Comparison of ENCODE assay signal across 8 cellular contexts in the genomic region with DNA sequence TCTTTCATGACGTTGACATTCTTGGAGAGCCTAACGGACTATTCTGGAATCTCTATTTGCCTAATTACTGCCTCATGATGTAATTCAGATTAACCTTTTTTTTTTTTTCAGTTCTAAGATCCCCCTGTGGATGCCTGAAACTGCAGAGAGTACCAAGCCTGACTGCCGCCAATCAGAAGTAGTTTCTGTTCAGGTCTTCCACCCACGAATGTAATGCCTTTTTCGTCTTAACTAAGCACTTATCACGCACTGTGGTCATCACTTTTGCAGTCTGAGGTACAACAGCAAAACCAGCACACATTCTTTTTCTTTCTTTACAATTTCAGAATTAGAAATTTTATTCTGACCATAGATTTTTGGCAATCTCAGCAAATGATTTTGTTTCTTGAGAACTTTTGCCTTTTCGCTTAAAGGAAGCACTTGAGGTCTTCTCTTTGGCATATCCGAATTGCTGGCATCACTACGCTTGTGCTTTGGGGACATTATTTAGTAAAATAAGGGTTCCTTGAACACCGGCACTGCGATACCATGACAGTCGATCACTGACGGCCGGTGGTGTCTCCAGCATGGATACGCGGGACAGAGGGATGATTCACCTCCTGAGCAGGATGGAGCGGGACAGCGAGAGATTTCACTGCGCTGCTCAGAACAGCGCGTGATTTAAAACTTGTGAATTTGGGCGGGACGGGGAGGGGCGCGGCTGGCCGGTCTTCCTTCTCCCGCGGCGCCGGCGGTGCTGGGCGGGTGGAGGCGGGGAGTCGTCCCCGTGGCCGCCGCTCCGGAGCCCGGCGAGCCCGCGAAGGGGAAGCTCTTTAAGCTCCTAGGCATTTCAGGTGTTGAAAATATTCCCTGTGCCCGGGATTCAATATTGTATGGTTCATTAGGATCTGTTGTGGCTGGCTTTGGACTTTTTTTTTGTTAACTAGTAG. TPM values are rescaled to one million over a fixed set of nuclear protein-coding genes. Genes with fewer than 3 reads are reported as not detected.
A peak's percentile ranks its signal among the peaks of the same experiment; 100 is the strongest.
DNase-seq lines count a peak whose midpoint lies in the region; ATAC-seq, FAIRE-seq and TF ChIP-seq lines count a peak whose summit lies in the region.

No MANE protein-coding gene starts in this region.

- FAIRE-seq in GM18507 (lab: Jason Lieb, UNC) (peak; percentile 99), astrocyte (lab: Jason Lieb, UNC) (no peak)

- H3K27me3 Mint-ChIP-seq in astrocyte (ENCODE audit: low read depth, unreplicated experiment), result peaks cover 5% of the 10 kb centered on the region

- H3K79me2 ChIP-seq in ACC112 (ENCODE audit: control insufficient read depth, insufficient read depth, low read length, unreplicated experiment) (no peaks in the 10 kb centered on the region), astrocyte (ENCODE audit: insufficient read depth, low read length) (no peaks in the 10 kb centered on the region)

- H3K36me3 ChIP-seq in ACC112 (ENCODE audit: insufficient read depth, low read length), result no peaks in the 10 kb centered on the region
- no peaks in the 10 kb centered on the region for H3K36me3 ChIP-seq in astrocyte (ENCODE audit: insufficient read depth, low read length)
- H3K36me3 ChIP-seq in WERI-Rb-1, result no peaks in the 10 kb centered on the region

- no peaks in the 10 kb centered on the region for H3K36me3 Mint-ChIP-seq in astrocyte (ENCODE audit: low read depth, unreplicated experiment)

- H4K20me1 ChIP-seq in astrocyte (ENCODE audit: insufficient read depth, low read length), result no peaks in the 10 kb centered on the region

- no peaks in the 10 kb centered on the region for H3K9me3 ChIP-seq in astrocyte (ENCODE audit: insufficient read depth, low read depth, low read length)
- H3K9me3 ChIP-seq in iPS-18c (ENCODE audit: control insufficient read depth, insufficient read depth, low read length), result peaks cover 4% of the 10 kb centered on the region
- no peaks in the 10 kb centered on the region for H3K9me3 ChIP-seq in WERI-Rb-1 (ENCODE audit: severe bottlenecking)

- ATAC-seq in HG02852 (IDR thresholded peaks at IDR 0.05; ENCODE audit: unreplicated experiment), result peak; percentile 70

- no peak for TF ChIP-seq CTCF in astrocyte (IDR thresholded peaks at IDR 0.05; ENCODE audit: insufficient read depth, low read depth, low read length)
- TF ChIP-seq CTCF in WERI-Rb-1 (IDR thresholded peaks at IDR 0.05; ENCODE audit: low read depth, low read length), result no peak

- H3K4me3 ChIP-seq in ACC112 (ENCODE audit: low read depth, low read length) (peak overlapping the region; percentile 75), astrocyte (ENCODE audit: insufficient read depth, low read depth, low read length) (peak overlapping the region; percentile 54), iPS-18c (ENCODE audit: insufficient read depth, low read depth, low read length) (peak overlapping the region; percentile 51), WERI-Rb-1 (ENCODE audit: low read depth, low read length) (no peak overlapping the region)

- H2AFZ ChIP-seq in ACC112 (ENCODE audit: low read length, unreplicated experiment), result peak overlapping the region; percentile 82
- peak overlapping the region; percentile 76 for H2AFZ ChIP-seq in astrocyte (ENCODE audit: low read depth, low read length)

- peak overlapping the region; percentile 76 for H3K4me3 Mint-ChIP-seq in astrocyte (ENCODE audit: unreplicated experiment)

- H3K9me3 Mint-ChIP-seq in astrocyte (ENCODE audit: unreplicated experiment), result peaks cover 3% of the 10 kb centered on the region

- H3K4me2 ChIP-seq in astrocyte (ENCODE audit: low read length), result peak overlapping the region; percentile 88

- H3K4me1 ChIP-seq in ACC112 (ENCODE audit: control insufficient read depth, insufficient read depth, low read length, unreplicated experiment), result no peaks in the 10 kb centered on the region
- H3K4me1 ChIP-seq in astrocyte (ENCODE audit: insufficient read depth, low read length), result peaks cover 3% of the 10 kb centered on the region

- H3K27ac ChIP-seq in ACC112 (ENCODE audit: low read depth, low read length), result no peak overlapping the region
- no peak overlapping the region for H3K27ac ChIP-seq in astrocyte (ENCODE audit: low read depth, low read length)
- no peak overlapping the region for H3K27ac ChIP-seq in WERI-Rb-1

- peak overlapping the region; percentile 64 for H3K9ac ChIP-seq in astrocyte (ENCODE audit: low read length)

- H3K4me1 Mint-ChIP-seq in astrocyte (ENCODE audit: low read depth, unreplicated experiment), result peaks cover 24% of the 10 kb centered on the region

- peaks cover 79% of the 10 kb centered on the region for H3K27me3 ChIP-seq in ACC112 (ENCODE audit: insufficient read depth, low read length)
- peaks cover 4% of the 10 kb centered on the region for H3K27me3 ChIP-seq in astrocyte (ENCODE audit: insufficient read depth, low read length)
- H3K27me3 ChIP-seq in WERI-Rb-1 (ENCODE audit: insufficient read depth, low read depth, severe bottlenecking), result no peaks in the 10 kb centered on the region

- DNase-seq in GM18507 (ENCODE audit: extremely low spot score, insufficient read length, low read depth) (no peak), NCI-H510A treated with DMSO at 0.1 percent for 48 hours (lab: John Stamatoyannopoulos, UW) (peak; percentile 67), astrocyte (ENCODE audit: low read depth) (peak; percentile 47), WERI-Rb-1 (no peak)
- peak in 2 of 3 donors; percentile 32 for DNase-seq in stimulated activated CD4-positive, alpha-beta T cell treated with anti-CD3 and anti-CD28 coated beads, Interleukin-12 subunit alpha, Interleukin-12 subunit beta, amount 100 ng/mL, for 48 hours (ENCODE audit: low read depth in 2 of 3, low spot score in 1 of 3)

- H3K27ac Mint-ChIP-seq in astrocyte (ENCODE audit: unreplicated experiment), result peak overlapping the region; percentile 1

RNA-seq across cellular contexts. Expression of gene GPR55, which starts 32.0 kb away (rescaled TPM):
- total RNA-seq in astrocyte, result 0.12 TPM in 1 of 2 replicates, not detected in the other

RNA-seq across cellular contexts. Expression of gene SPATA3, which starts 38.8 kb away (rescaled TPM):
- not detected in 2 replicates for total RNA-seq in astrocyte

Comparison
In these comparisons a context has a peak if more than half of its experiments do, and no peak if none do; other contexts are left out.
1. DNase-seq: peak in NCI-H510A treated with DMSO at 0.1 percent for 48 hours (single experiment), astrocyte (single experiment) and stimulated activated CD4-positive, alpha-beta T cell treated with anti-CD3 and anti-CD28 coated beads, Interleukin-12 subunit alpha, Interleukin-12 subunit beta, amount 100 ng/mL, for 48 hours (2 of 3); none in GM18507 (single experiment) and WERI-Rb-1 (single experiment).